ENCODE assay signal across 1 cellular context in the genomic region with DNA sequence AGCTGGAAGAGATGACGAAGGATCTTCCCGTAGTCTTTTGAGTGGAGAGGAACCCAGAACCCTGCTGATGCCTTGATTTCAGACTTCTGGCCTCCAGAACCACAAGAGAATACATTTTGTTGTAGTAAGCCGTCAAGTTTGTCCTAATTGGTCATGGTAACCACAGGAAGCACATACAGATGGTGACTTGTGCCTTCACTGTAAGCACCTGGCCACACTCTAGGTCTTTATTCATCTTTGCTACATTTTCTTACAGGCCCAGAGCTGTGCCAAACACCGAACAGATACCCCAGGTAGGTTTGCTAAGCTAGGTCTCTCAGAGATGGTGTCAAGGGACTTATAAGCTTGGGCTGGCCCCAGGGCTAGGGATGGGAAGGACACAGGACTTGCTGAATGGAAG.
TF ChIP-seq lines count a peak whose summit lies in the region.

No MANE protein-coding gene starts in this region.

TF ChIP-seq in K562, 482 proteins besides CTCF, POLR2A, EP300 and RAD21:
- TF ChIP-seq HOMEZ (CRISPR knock-in tag; IDR thresholded peaks at IDR 0.05), result no peak
- TF ChIP-seq POLR2AphosphoS5 (IDR thresholded peaks at IDR 0.05; ENCODE audit: control insufficient read depth, insufficient read depth, low read depth, low read length), result 0 out of 2 replicates have a peak, but pooled peaks have one; percentile 40
TF ChIP-seq in K562: peak in this region for 1.
